In genomic region chr5:54440456-54440893, GRCh38 we compare ENCODE assay signal across 7 cellular contexts.
DNase-seq lines count a peak whose midpoint lies in the region; ATAC-seq lines count a peak whose summit lies in the region.

No MANE protein-coding gene starts in this region.

- H3K4me3 Mint-ChIP-seq in memory B cell, result peak overlapping the region; percentile 33

- H3K9me3 Mint-ChIP-seq in memory B cell, result no peaks in the 10 kb centered on the region

- H3K4me1 Mint-ChIP-seq in memory B cell, result peaks cover 14% of the 10 kb centered on the region

- no peaks in the 10 kb centered on the region for H3K36me3 Mint-ChIP-seq in memory B cell

- ATAC-seq in GM18909 (IDR thresholded peaks at IDR 0.05; ENCODE audit: poor library complexity, unreplicated experiment) (peak; percentile 84), HG02610 (IDR thresholded peaks at IDR 0.05; ENCODE audit: unreplicated experiment) (peak; percentile 87), memory B cell (ENCODE audit: low read depth) (peak; percentile 84)

- no peaks in the 10 kb centered on the region for H3K27me3 Mint-ChIP-seq in memory B cell

- H3K27ac Mint-ChIP-seq in memory B cell, result no peak overlapping the region

- DNase-seq in MV-4-11 (lab: John Stamatoyannopoulos, UW) (peak; percentile 92), memory B cell (ENCODE audit: low spot score in 2 of 2) (peak in 1 of 2 donors; percentile 5), DMS153 (lab: John Stamatoyannopoulos, UW) (no peak), NCI-H1436 treated with DMSO at 0.1 percent for 48 hours (lab: John Stamatoyannopoulos, UW) (no peak)
- DNase-seq in effector CD4-positive, alpha-beta T cell, result no peak
